Comparison of ENCODE assay signal across 9 cellular contexts in the genomic region with DNA sequence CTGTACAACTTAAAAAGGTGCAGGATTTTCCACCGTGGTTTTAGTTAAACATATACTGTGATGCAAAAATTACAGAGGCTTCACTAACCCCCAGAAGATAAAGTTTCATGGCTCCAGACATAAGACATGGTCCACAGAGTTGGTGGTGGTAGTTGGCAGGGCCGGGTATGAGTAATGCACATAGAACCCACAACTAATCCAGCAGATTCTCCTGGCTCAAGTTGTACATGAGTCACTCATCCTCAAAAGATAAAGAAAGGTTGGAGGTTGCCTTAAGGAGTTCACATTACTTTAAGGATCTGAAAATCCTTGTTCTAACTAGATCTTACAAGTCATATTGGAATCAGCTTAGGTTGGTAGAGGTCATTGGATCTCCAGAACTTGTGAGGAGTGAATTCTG.
DNase-seq lines count a peak whose midpoint lies in the region; ATAC-seq and TF ChIP-seq lines count a peak whose summit lies in the region.
"Had no signal": no experiment of that assay in that cellular context is flagged by ENCODE, and none has a peak within 500 bp of the region (broad histone marks: within the 10 kb centered on the region; RNA-seq: fewer than 3 reads in every experiment).

No MANE protein-coding gene starts in this region.

- DNase-seq in AG20443 (ENCODE audit: low spot score) (peak; percentile 88), MV-4-11 (lab: John Stamatoyannopoulos, UW) (peak; percentile 78), dermis blood vessel endothelial cell (peak; percentile 88), non-pigmented ciliary epithelial cell (ENCODE audit: low read depth) (peak; percentile 91), natural killer cell (no peak), HuH-7 (ENCODE audit: low spot score) (no peak)
- DNase-seq in stimulated activated CD4-positive, alpha-beta T cell treated with anti-CD3 and anti-CD28 coated beads, Interleukin-4, amount 100 ng/mL, for 1 hour, result no peak
- DNase-seq in stimulated activated CD4-positive, alpha-beta T cell treated with anti-CD3 and anti-CD28 coated beads, Interleukin-2, amount 100 ng/mL, for 48 hours, result no peak
- DNase-seq: activated CD4-positive, alpha-beta T cell treated with anti-CD3 and anti-CD28 coated beads, Interleukin-2, amount 50 U/mL, for 48 hours had no signal

- intact Hi-C loops in natural killer cell (cut with micrococcal nuclease), result no loop called here

- no peak for ATAC-seq in natural killer cell

- no peak overlapping the region for H3K4me3 Mint-ChIP-seq in natural killer cell

- no peaks in the 10 kb centered on the region for H3K4me1 Mint-ChIP-seq in natural killer cell

- peaks cover 4 to 11% of the 10 kb centered on the region in 2 donors for H3K27me3 Mint-ChIP-seq in natural killer cell (ENCODE audit: low read depth in 2 of 2)

- TF ChIP-seq CTCF in natural killer cell (IDR thresholded peaks at IDR 0.05), result no peak

- H3K36me3 Mint-ChIP-seq in natural killer cell, result peaks cover 10% of the 10 kb centered on the region

- H3K9me3 Mint-ChIP-seq in natural killer cell, result peaks cover 0 to 2% of the 10 kb centered on the region in 2 donors

- H3K27ac Mint-ChIP-seq in natural killer cell, result no peak overlapping the region

Comparison
In these comparisons a context has a peak if more than half of its experiments do, and no peak if none do; other contexts are left out.
1. DNase-seq: peak in AG20443 (single experiment), MV-4-11 (single experiment), dermis blood vessel endothelial cell (single experiment) and non-pigmented ciliary epithelial cell (single experiment); none in stimulated activated CD4-positive, alpha-beta T cell treated with anti-CD3 and anti-CD28 coated beads, Interleukin-4, amount 100 ng/mL, for 1 hour (single experiment), stimulated activated CD4-positive, alpha-beta T cell treated with anti-CD3 and anti-CD28 coated beads, Interleukin-2, amount 100 ng/mL, for 48 hours (0 of 2), natural killer cell (single experiment) and HuH-7 (single experiment).